In the genomic region with DNA sequence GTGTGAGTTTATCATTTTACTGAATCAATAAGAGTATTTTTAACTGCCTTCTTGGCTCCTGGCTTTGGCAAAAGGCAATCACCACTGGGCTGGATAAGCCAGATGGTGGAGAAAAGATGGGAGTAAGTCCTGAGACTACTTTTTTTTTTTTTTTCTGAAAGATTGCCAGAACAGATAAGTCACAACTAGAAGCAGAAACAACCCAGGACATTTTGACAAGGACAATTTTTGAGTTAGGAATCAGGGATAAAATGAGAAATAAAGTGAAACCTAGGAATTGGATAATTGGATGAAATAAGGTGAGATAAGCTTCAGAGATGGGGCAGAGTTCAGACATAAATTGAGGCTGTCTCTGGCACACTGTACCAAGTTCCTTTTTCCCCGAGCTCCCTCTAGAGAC, we compare ENCODE assay signal across 21 cellular contexts.
A peak's percentile ranks its signal among the peaks of the same experiment; 100 is the strongest.
DNase-seq lines count a peak whose midpoint lies in the region; ATAC-seq, FAIRE-seq and TF ChIP-seq lines count a peak whose summit lies in the region.
"Had no signal": no experiment of that assay in that cellular context is flagged by ENCODE, and none has a peak within 500 bp of the region (broad histone marks: within the 10 kb centered on the region; RNA-seq: fewer than 3 reads in every experiment).

No MANE protein-coding gene starts in this region.

- H3K9ac ChIP-seq in HepG2 (ENCODE audit: insufficient read depth, low read depth, low read length): no peak overlapping the region
- H3K9ac ChIP-seq in SK-N-SH: no peak overlapping the region
- H3K9ac ChIP-seq in colonic mucosa (ENCODE audit: low read depth in 2 of 2, low read length in 2 of 2): no peak overlapping the region
- H3K9ac ChIP-seq: KMS-11 had no signal

- POLR2A ChIA-PET in HepG2 (lab: Yijun Ruan, JAX) (no interaction called here), SK-N-SH (lab: Yijun Ruan, JAX) (no interaction called here)

- H3K4me3 ChIP-seq in HepG2 (replicated peaks in 1 of 3; ENCODE audit: insufficient read depth in 1 of 3, low read depth in 2 of 3, low read length in 3 of 3) (no peak overlapping the region), right lobe of liver (no peak overlapping the region), NB4 (ENCODE audit: low read depth, low read length) (no peak overlapping the region), SK-N-SH (ENCODE audit: low read depth in 2 of 2, low read length in 1 of 2) (no peak overlapping the region), small intestine (ENCODE audit: low read depth in 1 of 2, low read length in 2 of 2) (no peak overlapping the region), colonic mucosa (no peak overlapping the region)
- H3K4me3 ChIP-seq: Peyer's patch had no signal

- H3K79me2 ChIP-seq in HepG2 (ENCODE audit: insufficient read depth, low read length) (no peaks in the 10 kb centered on the region), SK-N-SH (ENCODE audit: insufficient read depth) (no peaks in the 10 kb centered on the region)

- H4K20me1 ChIP-seq in HepG2 (ENCODE audit: insufficient read depth, low read length) (no peaks in the 10 kb centered on the region), SK-N-SH (ENCODE audit: insufficient read depth) (no peaks in the 10 kb centered on the region)

- H3K9me3 ChIP-seq in HepG2 (ENCODE audit: low read length) (no peaks in the 10 kb centered on the region), right lobe of liver (no peaks in the 10 kb centered on the region), SK-N-SH (no peaks in the 10 kb centered on the region), small intestine (ENCODE audit: control insufficient read depth, low read depth) (no peaks in the 10 kb centered on the region), colonic mucosa (no peaks in the 10 kb centered on the region)
- H3K9me3 ChIP-seq: Peyer's patch had no signal

- intact Hi-C loops in HepG2 (cut with micrococcal nuclease; ENCODE audit: unreplicated experiment): no loop called here
- intact Hi-C loops in right lobe of liver (cut with DNase I): no loop called here
- intact Hi-C loops in colonic mucosa (cut with DNase I): no loop called here

- TF ChIP-seq RAD21 in HepG2 (CRISPR knock-in tag; IDR thresholded peaks at IDR 0.05): no peak
- TF ChIP-seq RAD21 in SK-N-SH (IDR thresholded peaks at IDR 0.05; ENCODE audit: low read length): peak; percentile 44; the same call in 1 of the 2 replicates

- H3K4me2 ChIP-seq in HepG2 (ENCODE audit: low read depth, low read length) (no peak overlapping the region), SK-N-SH (no peak overlapping the region)
- H3K4me2 ChIP-seq: KMS-11 had no signal

- 0% methylated on average over 1 of the region's 1 CpG for WGBS in HepG2 (ENCODE audit: low lambda C conversion rate)
- 33% methylated on average over 1 of the region's 1 CpG for WGBS in right lobe of liver (ENCODE audit: insufficient coverage, low coverage, low lambda C conversion rate, missing lambda C conversion rate)
- 11% methylated on average over 1 of the region's 1 CpG for WGBS in SK-N-SH (ENCODE audit: low lambda C conversion rate)
- 11 to 52% (median 14%) methylated on average over 1 of the region's 1 CpG for WGBS in small intestine, 3 donors

- no peak for TF ChIP-seq CTCF in HepG2 (CRISPR knock-in tag; IDR thresholded peaks at IDR 0.05)
- TF ChIP-seq CTCF in right lobe of liver (IDR thresholded peaks at IDR 0.05): no peak
- TF ChIP-seq CTCF in NB4 (IDR thresholded peaks at IDR 0.05; ENCODE audit: low read depth, low read length): no peak
- TF ChIP-seq CTCF in SK-N-SH (IDR thresholded peaks at IDR 0.05): no peak
- no peak for TF ChIP-seq CTCF in colonic mucosa (IDR thresholded peaks at IDR 0.05)

- no peak for FAIRE-seq in HepG2 (lab: Jason Lieb, UNC)
- FAIRE-seq in small intestine (lab: Jason Lieb, UNC): no peak
- FAIRE-seq: GM12891, GM19239 had no signal

- in situ Hi-C loops in HepG2 (cut with HindIII; ENCODE audit: extremely low pct_ligation_motif_present, low pct_unique_long_range_greater_than_20kb): no loop called here

- TF ChIP-seq EP300 in HepG2 (IDR thresholded peaks at IDR 0.05; ENCODE audit: low read depth in 2 of 2, low read length in 2 of 2) (no peak), HepG2 (CRISPR knock-in tag; IDR thresholded peaks at IDR 0.05; ENCODE audit: borderline replicate concordance) (no peak), SK-N-SH (IDR thresholded peaks at IDR 0.05; ENCODE audit: borderline replicate concordance in 1 of 2, low read depth in 1 of 2, low read length in 1 of 2) (no peak; a peak in 1 of 4 replicates)

- CTCF ChIA-PET in HepG2 (lab: Yijun Ruan, JAX; ENCODE audit: low intra/inter-chr PET ratio, low total read pairs): no interaction called here
- CTCF ChIA-PET in SK-N-SH (lab: Yijun Ruan, JAX): no interaction called here

- no peak overlapping the region for H2AFZ ChIP-seq in HepG2 (ENCODE audit: low read length)
- no peak overlapping the region for H2AFZ ChIP-seq in SK-N-SH (ENCODE audit: low read depth)

- no TSS peak for BruUV-seq in HepG2 (replicated peaks; lab: Mats Ljungman, UMichigan)

- H3F3A ChIP-seq in SK-N-SH (replicated peaks; ENCODE audit: insufficient read depth): no peaks in the 10 kb centered on the region

- no peaks in the 10 kb centered on the region for H3K36me3 ChIP-seq in HepG2 (replicated peaks in 1 of 2; ENCODE audit: control insufficient read depth in 1 of 2, insufficient read depth in 2 of 2, low read length in 2 of 2)
- no peaks in the 10 kb centered on the region for H3K36me3 ChIP-seq in right lobe of liver
- H3K36me3 ChIP-seq in SK-N-SH (replicated peaks in 1 of 2; ENCODE audit: control insufficient read depth in 1 of 2, insufficient read depth in 2 of 2, low read length in 1 of 2): no peaks in the 10 kb centered on the region
- no peaks in the 10 kb centered on the region for H3K36me3 ChIP-seq in small intestine (ENCODE audit: control insufficient read depth in 2 of 2, insufficient read depth in 2 of 2, low read length in 2 of 2)
- no peaks in the 10 kb centered on the region for H3K36me3 ChIP-seq in colonic mucosa
- H3K36me3 ChIP-seq: Peyer's patch had no signal

- no peaks in the 10 kb centered on the region for H3K9me2 ChIP-seq in SK-N-SH

- H3K27me3 ChIP-seq in HepG2 (ENCODE audit: control insufficient read depth in 1 of 2, insufficient read depth in 2 of 2, low read length in 2 of 2) (no peaks in the 10 kb centered on the region), right lobe of liver (no peaks in the 10 kb centered on the region), SK-N-SH (ENCODE audit: insufficient read depth) (no peaks in the 10 kb centered on the region), small intestine (ENCODE audit: control insufficient read depth in 2 of 2, insufficient read depth in 2 of 2, low read length in 2 of 2) (no peaks in the 10 kb centered on the region), colonic mucosa (no peaks in the 10 kb centered on the region)
- H3K27me3 ChIP-seq: Peyer's patch had no signal

- no peak for DNase-seq in HepG2 (ENCODE audit: low spot score)
- DNase-seq in right lobe of liver: no peak
- DNase-seq in NB4 (ENCODE audit: low read depth): peak; percentile 4
- peak; percentile 22 for DNase-seq in SK-N-SH
- peak; percentile 2 for DNase-seq in small intestine
- no peak for DNase-seq in colonic mucosa
- no peak for DNase-seq in pons (ENCODE audit: low spot score)
- DNase-seq: CD4-positive, alpha-beta T cell; DMS53; EL; NCI-H1417 treated with DMSO at 0.1 percent for 48 hours; NCI-H187 treated with DMSO at 0.1 percent for 48 hours; NCI-H510A treated with DMSO at 0.1 percent for 48 hours; Peyer's patch; T-helper 1 cell; T-helper 9 cell had no signal

- H3K27ac ChIP-seq in HepG2 (ENCODE audit: extremely low read length, insufficient read depth, low read length) (no peak overlapping the region), right lobe of liver (no peak overlapping the region), SK-N-SH (ENCODE audit: low read depth in 2 of 2, low read length in 1 of 2) (no peak overlapping the region), small intestine (ENCODE audit: low read depth in 1 of 2, low read length in 1 of 2) (no peak overlapping the region), colonic mucosa (no peak overlapping the region)
- H3K27ac ChIP-seq: KMS-11, Peyer's patch had no signal

- H3K4me1 ChIP-seq in HepG2 (ENCODE audit: insufficient read depth, low read length): no peaks in the 10 kb centered on the region
- no peaks in the 10 kb centered on the region for H3K4me1 ChIP-seq in right lobe of liver
- H3K4me1 ChIP-seq in SK-N-SH (ENCODE audit: control insufficient read depth in 1 of 2, insufficient read depth in 2 of 2, low read depth in 1 of 2, low read length in 1 of 2): no peaks in the 10 kb centered on the region
- no peaks in the 10 kb centered on the region for H3K4me1 ChIP-seq in small intestine (ENCODE audit: control insufficient read depth in 2 of 2, insufficient read depth in 1 of 2, low read depth in 1 of 2, low read length in 1 of 2)
- H3K4me1 ChIP-seq in colonic mucosa: no peaks in the 10 kb centered on the region
- H3K4me1 ChIP-seq: Peyer's patch had no signal

- TF ChIP-seq POLR2A in HepG2 (IDR thresholded peaks at IDR 0.05; ENCODE audit: insufficient read depth in 1 of 2, low read depth in 2 of 2, low read length in 2 of 2) (no peak), right lobe of liver (IDR thresholded peaks at IDR 0.05) (no peak), NB4 (IDR thresholded peaks at IDR 0.05; ENCODE audit: extremely low read depth, insufficient read length) (no peak)

- ATAC-seq in HepG2 (no peak), right lobe of liver (no peak), GM21717 (IDR thresholded peaks at IDR 0.05; ENCODE audit: unreplicated experiment) (no peak)
- ATAC-seq: Right ventricle myocardium inferior had no signal

TF ChIP-seq in HepG2, 621 proteins besides CTCF, POLR2A, EP300 and RAD21:
- TF ChIP-seq ZNF788 (CRISPR knock-in tag; IDR thresholded peaks at IDR 0.05; ENCODE audit: borderline replicate concordance): no peak
- no peak for TF ChIP-seq THAP11 (CRISPR knock-in tag; IDR thresholded peaks at IDR 0.05)
- 0 out of 2 replicates have a peak, but pooled peaks have one; percentile 7 for TF ChIP-seq STAG1 (CRISPR knock-in tag; IDR thresholded peaks at IDR 0.05)
- TF ChIP-seq NFE2L2 (IDR thresholded peaks at IDR 0.05; ENCODE audit: low read length): no peak

TF ChIP-seq in SK-N-SH, 30 proteins besides CTCF, POLR2A, EP300 and RAD21 (continues in another document):
- TF ChIP-seq RFX5 (IDR thresholded peaks at IDR 0.05; ENCODE audit: low read length) (no peak), GATA2 (CRISPR knock-in tag; IDR thresholded peaks at IDR 0.05) (peak; percentile 65), NFIC (IDR thresholded peaks at IDR 0.05; ENCODE audit: borderline replicate concordance) (no peak), TAF1 (IDR thresholded peaks at IDR 0.05; ENCODE audit: borderline replicate concordance, low read depth, low read length) (no peak), NRF1 (IDR thresholded peaks at IDR 0.05; ENCODE audit: low read depth, low read length) (no peak), SIN3A (IDR thresholded peaks at IDR 0.05; ENCODE audit: borderline replicate concordance, low read depth, low read length) (no peak), RCOR1 (IDR thresholded peaks at IDR 0.05; ENCODE audit: low read length) (peak; percentile 67; the same call in 1 of the 2 replicates), GABPA (IDR thresholded peaks at IDR 0.05; ENCODE audit: low read depth) (no peak), TEAD4 (IDR thresholded peaks at IDR 0.05; ENCODE audit: borderline replicate concordance, insufficient read depth) (no peak), TCF12 (IDR thresholded peaks at IDR 0.05) (no peak)

Comparison
In these comparisons a context has a peak if more than half of its experiments do, and no peak if none do; other contexts are left out.
1. DNase-seq: peak in NB4 (single experiment), SK-N-SH (single experiment) and small intestine (single experiment); none in HepG2 (single experiment), right lobe of liver (0 of 3), colonic mucosa (single experiment) and pons (single experiment).
2. Of the 25 proteins assayed by ChIP-seq in both HepG2 and SK-N-SH: peak only in HepG2: none; only in SK-N-SH: RAD21; in both: none; in neither: 24.